Comparison of ENCODE assay signal across 21 cellular contexts in genomic region chr12:132496710-132497109, GRCh38. TPM values are rescaled to one million over a fixed set of nuclear protein-coding genes. Genes with fewer than 3 reads are reported as not detected.
A peak's percentile ranks its signal among the peaks of the same experiment; 100 is the strongest.
DNase-seq lines count a peak whose midpoint lies in the region; ATAC-seq, FAIRE-seq and TF ChIP-seq lines count a peak whose summit lies in the region.
"Had no signal": no experiment of that assay in that cellular context is flagged by ENCODE, and none has a peak within 500 bp of the region (broad histone marks: within the 10 kb centered on the region; RNA-seq: fewer than 3 reads in every experiment).

No MANE protein-coding gene starts in this region.

- H3F3A ChIP-seq in neural progenitor cell (ENCODE audit: low read depth) = no peaks in the 10 kb centered on the region

- no peak for TF ChIP-seq POLR2A in H54 (IDR thresholded peaks at IDR 0.05; ENCODE audit: low read depth, low read length)

- no peaks in the 10 kb centered on the region for H3K9me3 Mint-ChIP-seq in CD4-positive, alpha-beta T cell
- no peaks in the 10 kb centered on the region for H3K9me3 Mint-ChIP-seq in central memory CD8-positive, alpha-beta T cell
- no peaks in the 10 kb centered on the region for H3K9me3 Mint-ChIP-seq in neural progenitor cell
- H3K9me3 Mint-ChIP-seq: GM23338 had no signal

- no peak overlapping the region for H2AFZ ChIP-seq in neural progenitor cell (replicated peaks)
- H2AFZ ChIP-seq: GM23338 had no signal

- no peak overlapping the region for H3K4me3 ChIP-seq in BLaER1 treated with 17β-estradiol and CSF1 and Interleukin-3, amounts not matched to agents 10 nM and 100 nM
- no peak overlapping the region for H3K4me3 ChIP-seq in neural progenitor cell
- H3K4me3 ChIP-seq: GM23338, SK-N-MC had no signal

- CTCF ChIA-PET in CD4-positive, alpha-beta T cell (lab: Charles Lee) = no interaction called here

- H3K27ac ChIP-seq in BLaER1 treated with 17β-estradiol and CSF1 and Interleukin-3, amounts not matched to agents 10 nM and 100 nM = peak overlapping the region in 2 of 11 experiments; percentile 65 to 71; a peak in 1 of 22 replicates
- H3K27ac ChIP-seq in CD4-positive, alpha-beta T cell (ENCODE audit: low read depth, low read length) = no peak overlapping the region
- H3K27ac ChIP-seq in neural progenitor cell = no peak overlapping the region
- H3K27ac ChIP-seq: SK-N-MC had no signal

- H3K4me3 Mint-ChIP-seq in CD4-positive, alpha-beta T cell = peak overlapping the region; percentile 69
- peak overlapping the region; percentile 20 for H3K4me3 Mint-ChIP-seq in central memory CD8-positive, alpha-beta T cell
- peak overlapping the region; percentile 18 for H3K4me3 Mint-ChIP-seq in neural progenitor cell
- H3K4me3 Mint-ChIP-seq: CD14-positive monocyte, GM23338 had no signal

- no peaks in the 10 kb centered on the region for H3K9me3 ChIP-seq in BLaER1 treated with 17β-estradiol and CSF1 and Interleukin-3, amounts not matched to agents 10 nM and 100 nM (replicated peaks in 1 of 11)
- no peaks in the 10 kb centered on the region for H3K9me3 ChIP-seq in CD4-positive, alpha-beta T cell (ENCODE audit: control insufficient read depth, low read length)
- no peaks in the 10 kb centered on the region for H3K9me3 ChIP-seq in neural progenitor cell (ENCODE audit: low read depth)

- H3K27ac Mint-ChIP-seq in CD4-positive, alpha-beta T cell = peak overlapping the region; percentile 74
- H3K27ac Mint-ChIP-seq in central memory CD8-positive, alpha-beta T cell (ENCODE audit: low read depth) = peak overlapping the region; percentile 67
- no peak overlapping the region for H3K27ac Mint-ChIP-seq in neural progenitor cell
- H3K27ac Mint-ChIP-seq: GM23338 had no signal

- peak overlapping the region; percentile 84 to 100 (median 99); a peak in 20 of 22 replicates for H3K4me2 ChIP-seq in BLaER1 treated with 17β-estradiol and CSF1 and Interleukin-3, amounts not matched to agents 10 nM and 100 nM
- H3K4me2 ChIP-seq in neural progenitor cell = no peak overlapping the region
- H3K4me2 ChIP-seq: GM23338 had no signal

- no peaks in the 10 kb centered on the region for H3K27me3 ChIP-seq in BLaER1 treated with 17β-estradiol and CSF1 and Interleukin-3, amounts not matched to agents 10 nM and 100 nM
- no peaks in the 10 kb centered on the region for H3K27me3 ChIP-seq in CD4-positive, alpha-beta T cell (ENCODE audit: control insufficient read depth, insufficient read depth, low read length)
- H3K27me3 ChIP-seq in neural progenitor cell = no peaks in the 10 kb centered on the region

- H3K36me3 Mint-ChIP-seq in CD4-positive, alpha-beta T cell (ENCODE audit: low read depth) = peaks cover 7% of the 10 kb centered on the region
- peaks cover 16% of the 10 kb centered on the region for H3K36me3 Mint-ChIP-seq in central memory CD8-positive, alpha-beta T cell (ENCODE audit: insufficient read depth)
- no peaks in the 10 kb centered on the region for H3K36me3 Mint-ChIP-seq in neural progenitor cell

- H3K79me2 ChIP-seq in neural progenitor cell (ENCODE audit: low read depth) = peaks cover 91% of the 10 kb centered on the region

- POLR2A ChIA-PET in CD4-positive, alpha-beta T cell (lab: Charles Lee) = no interaction called here

- FAIRE-seq in H54 (lab: Jason Lieb, UNC) = no peak
- FAIRE-seq: D721Med, G401.6, GM12891 had no signal

- peaks cover 100% of the 10 kb centered on the region in 11 experiments for H4K20me1 ChIP-seq in BLaER1 treated with 17β-estradiol and CSF1 and Interleukin-3, amounts not matched to agents 10 nM and 100 nM
- peaks cover 100% of the 10 kb centered on the region for H4K20me1 ChIP-seq in neural progenitor cell (ENCODE audit: low read depth)

- H3K4me1 Mint-ChIP-seq in CD4-positive, alpha-beta T cell (ENCODE audit: low read depth) = peaks cover 71% of the 10 kb centered on the region
- peaks cover 70% of the 10 kb centered on the region for H3K4me1 Mint-ChIP-seq in central memory CD8-positive, alpha-beta T cell
- peaks cover 24% of the 10 kb centered on the region for H3K4me1 Mint-ChIP-seq in neural progenitor cell

- peak overlapping the region; percentile 33 to 78 (median 65); a peak in 11 of 22 replicates for H3K9ac ChIP-seq in BLaER1 treated with 17β-estradiol and CSF1 and Interleukin-3, amounts not matched to agents 10 nM and 100 nM
- H3K9ac ChIP-seq in neural progenitor cell = no peak overlapping the region

- peaks cover 0 to 27% (median 6%) of the 10 kb centered on the region in 11 experiments; a peak in 8 of 22 replicates for H3K36me3 ChIP-seq in BLaER1 treated with 17β-estradiol and CSF1 and Interleukin-3, amounts not matched to agents 10 nM and 100 nM
- H3K36me3 ChIP-seq in neural progenitor cell = no peaks in the 10 kb centered on the region

- H3K27me3 Mint-ChIP-seq in CD4-positive, alpha-beta T cell = no peaks in the 10 kb centered on the region
- no peaks in the 10 kb centered on the region for H3K27me3 Mint-ChIP-seq in central memory CD8-positive, alpha-beta T cell
- H3K27me3 Mint-ChIP-seq in neural progenitor cell (ENCODE audit: insufficient read depth, low read depth) = no peaks in the 10 kb centered on the region

- H3K4me1 ChIP-seq in BLaER1 treated with 17β-estradiol and CSF1 and Interleukin-3, amounts not matched to agents 10 nM and 100 nM = peaks cover 100% of the 10 kb centered on the region in 10 experiments
- H3K4me1 ChIP-seq in neural progenitor cell = peaks cover 10% of the 10 kb centered on the region

- intact Hi-C loops in CD4-positive, alpha-beta T cell (cut with DNase I, micrococcal nuclease) = no loop called here

- no peak for ATAC-seq in CD4-positive, alpha-beta T cell (ENCODE audit: poor library complexity)
- no peak for ATAC-seq in central memory CD8-positive, alpha-beta T cell (replicated peaks; ENCODE audit: extremely low read depth, poor library complexity, severe bottlenecking)
- ATAC-seq in HG03159 (IDR thresholded peaks at IDR 0.05; ENCODE audit: unreplicated experiment) = no peak
- ATAC-seq: GM23338, Panc1, Right ventricle myocardium inferior had no signal

- no peak for TF ChIP-seq CTCF in CD4-positive, alpha-beta T cell (IDR thresholded peaks at IDR 0.05)
- no peak for TF ChIP-seq CTCF in neural progenitor cell (IDR thresholded peaks at IDR 0.05)

- DNase-seq in CD4-positive, alpha-beta T cell = no peak
- no peak for DNase-seq in central memory CD8-positive, alpha-beta T cell (ENCODE audit: low spot score in 2 of 2)
- DNase-seq in neural progenitor cell (ENCODE audit: low spot score) (no peak), NCI-H1048 (lab: John Stamatoyannopoulos, UW) (no peak), H54 (ENCODE audit: insufficient read length, low spot score) (no peak)
- DNase-seq: DMS79 treated with DMSO at 0.1 percent for 48 hours, MM.1S, NCI-H1105 treated with DMSO at 0.1 percent for 48 hours, NCI-H187 treated with DMSO at 0.1 percent for 48 hours, NCI-H2171, NCI-H446 treated with DMSO at 0.1 percent for 48 hours had no signal

RNA-seq across cellular contexts. Expression of gene FBRSL1, which starts 6.8 kb away (rescaled TPM):
- total RNA-seq in CD4-positive, alpha-beta T cell = 10 to 100 TPM; 75.8 to 80.7 TPM
- total RNA-seq in neural progenitor cell (ENCODE audit: low replicate concordance) = 7.4 and 30.6 TPM in 2 replicates

Comparison
In these comparisons a context has a peak if more than half of its experiments do, and no peak if none do; other contexts are left out.
1. H3K4me3 Mint-ChIP-seq: peak in every context shown above with its lines; median percentile 69 in CD4-positive, alpha-beta T cell; 20 in central memory CD8-positive, alpha-beta T cell; 18 in neural progenitor cell.